1 cellular context compared by ENCODE assay signal in the genomic region with DNA sequence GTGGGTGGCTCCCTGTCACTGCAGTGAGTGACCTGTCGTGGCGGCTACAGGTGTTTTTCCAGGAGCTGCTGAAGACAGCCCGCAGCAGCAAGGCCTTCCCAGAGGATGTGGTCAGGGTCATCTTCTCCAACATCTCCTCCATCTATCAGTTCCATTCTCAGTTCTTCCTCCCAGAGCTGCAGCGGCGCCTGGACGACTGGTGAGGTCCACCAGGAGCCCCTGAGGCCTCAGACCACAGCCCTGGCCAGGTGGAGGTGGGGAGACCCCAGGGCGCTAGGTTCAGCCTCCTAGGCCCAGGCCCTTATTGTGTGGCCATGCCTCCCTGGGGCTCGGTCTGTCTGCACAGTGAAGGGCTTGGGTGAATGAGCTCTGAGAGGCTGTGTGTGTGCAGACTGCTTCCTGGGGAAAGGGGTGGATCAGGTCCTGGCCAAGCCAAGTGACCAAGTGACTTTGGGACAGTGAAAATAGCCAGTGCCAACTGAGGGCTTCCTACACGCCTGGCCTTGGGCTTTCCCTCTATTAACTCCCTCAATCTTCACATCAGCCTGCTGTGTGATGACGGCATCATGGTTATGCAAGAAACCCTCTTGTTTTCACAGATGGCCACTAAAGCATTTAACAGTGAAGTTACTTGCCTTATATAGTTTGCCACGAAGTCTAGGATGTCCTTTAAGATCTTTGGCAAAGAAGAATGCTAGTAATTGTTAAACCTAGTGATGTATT.
A peak's percentile ranks its signal among the peaks of the same experiment; 100 is the strongest.
TF ChIP-seq lines count a peak whose summit lies in the region.

No MANE protein-coding gene starts in this region.

TF ChIP-seq in HEK293, 187 proteins besides CTCF, POLR2A, EP300 and RAD21 (continued from another document):
- TF ChIP-seq ZNF561 (tag by site-specific recombination; IDR thresholded peaks at IDR 0.05; ENCODE audit: borderline replicate concordance), result no peak
- no peak for TF ChIP-seq ZNF639 (tag by site-specific recombination; IDR thresholded peaks at IDR 0.05)
- 0 out of 2 replicates have a peak, but pooled peaks have one; percentile 48 for TF ChIP-seq ZNF629 (tag by site-specific recombination; IDR thresholded peaks at IDR 0.05)
- TF ChIP-seq, protein P1, sequence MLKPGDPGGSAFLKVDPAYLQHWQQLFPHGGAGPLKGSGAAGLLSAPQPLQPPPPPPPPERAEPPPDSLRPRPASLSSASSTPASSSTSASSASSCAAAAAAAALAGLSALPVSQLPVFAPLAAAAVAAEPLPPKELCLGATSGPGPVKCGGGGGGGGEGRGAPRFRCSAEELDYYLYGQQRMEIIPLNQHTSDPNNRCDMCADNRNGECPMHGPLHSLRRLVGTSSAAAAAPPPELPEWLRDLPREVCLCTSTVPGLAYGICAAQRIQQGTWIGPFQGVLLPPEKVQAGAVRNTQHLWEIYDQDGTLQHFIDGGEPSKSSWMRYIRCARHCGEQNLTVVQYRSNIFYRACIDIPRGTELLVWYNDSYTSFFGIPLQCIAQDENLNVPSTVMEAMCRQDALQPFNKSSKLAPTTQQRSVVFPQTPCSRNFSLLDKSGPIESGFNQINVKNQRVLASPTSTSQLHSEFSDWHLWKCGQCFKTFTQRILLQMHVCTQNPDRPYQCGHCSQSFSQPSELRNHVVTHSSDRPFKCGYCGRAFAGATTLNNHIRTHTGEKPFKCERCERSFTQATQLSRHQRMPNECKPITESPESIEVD (tag by site-specific recombination; IDR thresholded peaks at IDR 0.05), result no peak
- TF ChIP-seq HOXD13 (CRISPR knock-in tag; IDR thresholded peaks at IDR 0.05; ENCODE audit: borderline replicate concordance), result no peak
- TF ChIP-seq ZNF514 (tag by site-specific recombination; IDR thresholded peaks at IDR 0.05), result no peak
- TF ChIP-seq ZNF529 (tag by site-specific recombination; IDR thresholded peaks at IDR 0.05; ENCODE audit: insufficient replicate concordance), result no peak
- 0 out of 2 replicates have a peak, but pooled peaks have one; percentile 25 for TF ChIP-seq ZEB2 (tag by site-specific recombination; IDR thresholded peaks at IDR 0.05)
- TF ChIP-seq ATF2 (tag by site-specific recombination; IDR thresholded peaks at IDR 0.05; ENCODE audit: low read depth), result peak; percentile 49
- 0 out of 2 replicates have a peak, but pooled peaks have one; percentile 21 for TF ChIP-seq ZBTB21 (tag by site-specific recombination; IDR thresholded peaks at IDR 0.05)
- no peak for TF ChIP-seq ZXDB (tag by site-specific recombination; IDR thresholded peaks at IDR 0.05)
- TF ChIP-seq ZNF398 (tag by site-specific recombination; IDR thresholded peaks at IDR 0.05), result no peak
- TF ChIP-seq, protein P2, sequence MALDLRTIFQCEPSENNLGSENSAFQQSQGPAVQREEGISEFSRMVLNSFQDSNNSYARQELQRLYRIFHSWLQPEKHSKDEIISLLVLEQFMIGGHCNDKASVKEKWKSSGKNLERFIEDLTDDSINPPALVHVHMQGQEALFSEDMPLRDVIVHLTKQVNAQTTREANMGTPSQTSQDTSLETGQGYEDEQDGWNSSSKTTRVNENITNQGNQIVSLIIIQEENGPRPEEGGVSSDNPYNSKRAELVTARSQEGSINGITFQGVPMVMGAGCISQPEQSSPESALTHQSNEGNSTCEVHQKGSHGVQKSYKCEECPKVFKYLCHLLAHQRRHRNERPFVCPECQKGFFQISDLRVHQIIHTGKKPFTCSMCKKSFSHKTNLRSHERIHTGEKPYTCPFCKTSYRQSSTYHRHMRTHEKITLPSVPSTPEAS (tag by site-specific recombination; IDR thresholded peaks at IDR 0.05), result no peak
- no peak for TF ChIP-seq ELK4 (IDR thresholded peaks at IDR 0.05; ENCODE audit: borderline replicate concordance, low read depth, low read length)
- peak; percentile 39; the same call in 1 of the 2 replicates for TF ChIP-seq SCRT2 (tag by site-specific recombination; IDR thresholded peaks at IDR 0.05)
- TF ChIP-seq WT1 (tag by site-specific recombination; IDR thresholded peaks at IDR 0.05), result no peak
- no peak for TF ChIP-seq ZSCAN5A (tag by site-specific recombination; IDR thresholded peaks at IDR 0.05)
- TF ChIP-seq GLI4 (tag by site-specific recombination; IDR thresholded peaks at IDR 0.05), result no peak
- TF ChIP-seq, protein P3, sequence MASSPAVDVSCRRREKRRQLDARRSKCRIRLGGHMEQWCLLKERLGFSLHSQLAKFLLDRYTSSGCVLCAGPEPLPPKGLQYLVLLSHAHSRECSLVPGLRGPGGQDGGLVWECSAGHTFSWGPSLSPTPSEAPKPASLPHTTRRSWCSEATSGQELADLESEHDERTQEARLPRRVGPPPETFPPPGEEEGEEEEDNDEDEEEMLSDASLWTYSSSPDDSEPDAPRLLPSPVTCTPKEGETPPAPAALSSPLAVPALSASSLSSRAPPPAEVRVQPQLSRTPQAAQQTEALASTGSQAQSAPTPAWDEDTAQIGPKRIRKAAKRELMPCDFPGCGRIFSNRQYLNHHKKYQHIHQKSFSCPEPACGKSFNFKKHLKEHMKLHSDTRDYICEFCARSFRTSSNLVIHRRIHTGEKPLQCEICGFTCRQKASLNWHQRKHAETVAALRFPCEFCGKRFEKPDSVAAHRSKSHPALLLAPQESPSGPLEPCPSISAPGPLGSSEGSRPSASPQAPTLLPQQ (tag by site-specific recombination; IDR thresholded peaks at IDR 0.05), result no peak
- no peak for TF ChIP-seq ZNF23 (tag by site-specific recombination; IDR thresholded peaks at IDR 0.05; ENCODE audit: borderline replicate concordance)
- TF ChIP-seq ZSCAN16 (tag by site-specific recombination; IDR thresholded peaks at IDR 0.05), result no peak
- TF ChIP-seq ZNF660 (tag by site-specific recombination; IDR thresholded peaks at IDR 0.05), result no peak; the same call in 1 of the 2 replicates
- no peak for TF ChIP-seq ZNF423 (tag by site-specific recombination; IDR thresholded peaks at IDR 0.05)
- no peak for TF ChIP-seq KLF9 (tag by site-specific recombination; IDR thresholded peaks at IDR 0.05; ENCODE audit: low read depth)
- TF ChIP-seq ZNF302 (tag by site-specific recombination; IDR thresholded peaks at IDR 0.05; ENCODE audit: low read depth), result no peak
- no peak for TF ChIP-seq ZNF777 (tag by site-specific recombination; IDR thresholded peaks at IDR 0.05; ENCODE audit: borderline replicate concordance)
- no peak for TF ChIP-seq ZNF658 (tag by site-specific recombination; IDR thresholded peaks at IDR 0.05)
- no peak for TF ChIP-seq ZNF239 (tag by site-specific recombination; IDR thresholded peaks at IDR 0.05)
- no peak for TF ChIP-seq ZNF184 (tag by site-specific recombination; IDR thresholded peaks at IDR 0.05)
- TF ChIP-seq ZIC2 (tag by site-specific recombination; IDR thresholded peaks at IDR 0.05), result peak; percentile 42; the same call in 1 of the 2 replicates
- no peak for TF ChIP-seq ZNF132 (tag by site-specific recombination; IDR thresholded peaks at IDR 0.05; ENCODE audit: borderline replicate concordance)
- no peak for TF ChIP-seq KLF7 (tag by site-specific recombination; IDR thresholded peaks at IDR 0.05; ENCODE audit: borderline replicate concordance)
- TF ChIP-seq, protein P4, sequence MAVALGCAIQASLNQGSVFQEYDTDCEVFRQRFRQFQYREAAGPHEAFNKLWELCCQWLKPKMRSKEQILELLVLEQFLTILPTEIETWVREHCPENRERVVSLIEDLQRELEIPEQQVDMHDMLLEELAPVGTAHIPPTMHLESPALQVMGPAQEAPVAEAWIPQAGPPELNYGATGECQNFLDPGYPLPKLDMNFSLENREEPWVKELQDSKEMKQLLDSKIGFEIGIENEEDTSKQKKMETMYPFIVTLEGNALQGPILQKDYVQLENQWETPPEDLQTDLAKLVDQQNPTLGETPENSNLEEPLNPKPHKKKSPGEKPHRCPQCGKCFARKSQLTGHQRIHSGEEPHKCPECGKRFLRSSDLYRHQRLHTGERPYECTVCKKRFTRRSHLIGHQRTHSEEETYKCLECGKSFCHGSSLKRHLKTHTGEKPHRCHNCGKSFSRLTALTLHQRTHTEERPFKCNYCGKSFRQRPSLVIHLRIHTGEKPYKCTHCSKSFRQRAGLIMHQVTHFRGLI (tag by site-specific recombination; IDR thresholded peaks at IDR 0.05), result no peak
- TF ChIP-seq ZNF214 (tag by site-specific recombination; IDR thresholded peaks at IDR 0.05; ENCODE audit: borderline replicate concordance), result no peak
- TF ChIP-seq SP3 (tag by site-specific recombination; IDR thresholded peaks at IDR 0.05), result no peak
- no peak for TF ChIP-seq KLF16 (tag by site-specific recombination; IDR thresholded peaks at IDR 0.05)
- no peak for TF ChIP-seq ZNF433 (tag by site-specific recombination; IDR thresholded peaks at IDR 0.05; ENCODE audit: low read depth)
- TF ChIP-seq ZFHX2 (tag by site-specific recombination; conservative IDR thresholded peaks at IDR 0.05), result no peak
- TF ChIP-seq ZBTB8A (tag by site-specific recombination; IDR thresholded peaks at IDR 0.05), result 0 out of 2 replicates have a peak, but pooled peaks have one; percentile 26
- TF ChIP-seq ZNF544 (tag by site-specific recombination; IDR thresholded peaks at IDR 0.05), result no peak
- no peak for TF ChIP-seq ZSCAN23 (tag by site-specific recombination; IDR thresholded peaks at IDR 0.05)
- TF ChIP-seq BCL11A (tag by site-specific recombination; IDR thresholded peaks at IDR 0.05; ENCODE audit: low read depth), result no peak
- TF ChIP-seq ZNF335 (tag by site-specific recombination; conservative IDR thresholded peaks at IDR 0.05), result 0 out of 2 replicates have a peak, but pooled peaks have one; percentile 22
- TF ChIP-seq SP7 (tag by site-specific recombination; IDR thresholded peaks at IDR 0.05), result no peak
- TF ChIP-seq ZNF558 (tag by site-specific recombination; IDR thresholded peaks at IDR 0.05), result no peak
